1 cellular context compared by ENCODE assay signal in the genomic region with DNA sequence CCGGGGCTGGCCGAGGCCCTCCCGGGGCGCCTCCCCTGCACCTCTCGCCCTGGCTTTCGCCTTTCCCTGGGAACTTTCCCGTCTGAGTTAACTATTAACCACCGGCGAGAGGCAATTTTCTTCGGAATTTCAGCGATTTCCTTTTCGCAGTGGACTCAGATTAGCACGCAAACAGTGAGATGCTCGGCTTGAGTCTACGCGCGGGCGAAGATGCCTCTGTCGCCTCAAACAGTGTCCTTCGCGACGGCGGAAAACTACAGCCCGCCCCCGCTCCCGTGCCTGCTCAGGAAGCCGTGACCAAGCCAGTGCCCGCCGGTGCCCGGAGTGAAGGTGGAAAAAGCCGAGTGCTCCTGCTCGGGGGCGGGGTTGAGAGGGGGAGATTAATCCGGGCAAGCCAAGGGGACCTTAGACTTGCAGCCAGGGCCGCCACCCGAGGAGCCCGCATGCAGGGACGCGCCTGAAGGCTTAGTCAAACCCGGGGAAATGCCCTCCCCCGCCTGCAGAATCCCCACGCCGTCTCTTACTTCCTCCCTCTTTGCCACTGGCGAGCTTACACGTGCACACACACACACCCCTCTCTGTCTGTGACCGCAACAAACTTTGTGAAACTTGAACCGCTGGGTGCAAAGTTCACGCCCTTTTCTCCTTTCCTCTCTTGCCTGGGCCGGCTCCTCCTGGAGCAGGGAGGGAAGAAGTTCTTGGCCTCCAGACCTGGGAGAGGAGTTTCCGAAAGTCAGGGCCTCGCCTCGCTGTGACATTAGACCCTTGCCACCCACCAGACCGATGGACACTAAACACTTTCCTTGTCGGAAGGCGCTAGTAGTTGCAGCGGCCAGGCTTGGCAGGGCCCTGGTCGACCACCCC.
TF ChIP-seq lines count a peak whose summit lies in the region.

No MANE protein-coding gene starts in this region.

TF ChIP-seq in HepG2, 621 proteins besides CTCF, POLR2A, EP300 and RAD21 (continued from another document):
- TF ChIP-seq, protein P1, sequence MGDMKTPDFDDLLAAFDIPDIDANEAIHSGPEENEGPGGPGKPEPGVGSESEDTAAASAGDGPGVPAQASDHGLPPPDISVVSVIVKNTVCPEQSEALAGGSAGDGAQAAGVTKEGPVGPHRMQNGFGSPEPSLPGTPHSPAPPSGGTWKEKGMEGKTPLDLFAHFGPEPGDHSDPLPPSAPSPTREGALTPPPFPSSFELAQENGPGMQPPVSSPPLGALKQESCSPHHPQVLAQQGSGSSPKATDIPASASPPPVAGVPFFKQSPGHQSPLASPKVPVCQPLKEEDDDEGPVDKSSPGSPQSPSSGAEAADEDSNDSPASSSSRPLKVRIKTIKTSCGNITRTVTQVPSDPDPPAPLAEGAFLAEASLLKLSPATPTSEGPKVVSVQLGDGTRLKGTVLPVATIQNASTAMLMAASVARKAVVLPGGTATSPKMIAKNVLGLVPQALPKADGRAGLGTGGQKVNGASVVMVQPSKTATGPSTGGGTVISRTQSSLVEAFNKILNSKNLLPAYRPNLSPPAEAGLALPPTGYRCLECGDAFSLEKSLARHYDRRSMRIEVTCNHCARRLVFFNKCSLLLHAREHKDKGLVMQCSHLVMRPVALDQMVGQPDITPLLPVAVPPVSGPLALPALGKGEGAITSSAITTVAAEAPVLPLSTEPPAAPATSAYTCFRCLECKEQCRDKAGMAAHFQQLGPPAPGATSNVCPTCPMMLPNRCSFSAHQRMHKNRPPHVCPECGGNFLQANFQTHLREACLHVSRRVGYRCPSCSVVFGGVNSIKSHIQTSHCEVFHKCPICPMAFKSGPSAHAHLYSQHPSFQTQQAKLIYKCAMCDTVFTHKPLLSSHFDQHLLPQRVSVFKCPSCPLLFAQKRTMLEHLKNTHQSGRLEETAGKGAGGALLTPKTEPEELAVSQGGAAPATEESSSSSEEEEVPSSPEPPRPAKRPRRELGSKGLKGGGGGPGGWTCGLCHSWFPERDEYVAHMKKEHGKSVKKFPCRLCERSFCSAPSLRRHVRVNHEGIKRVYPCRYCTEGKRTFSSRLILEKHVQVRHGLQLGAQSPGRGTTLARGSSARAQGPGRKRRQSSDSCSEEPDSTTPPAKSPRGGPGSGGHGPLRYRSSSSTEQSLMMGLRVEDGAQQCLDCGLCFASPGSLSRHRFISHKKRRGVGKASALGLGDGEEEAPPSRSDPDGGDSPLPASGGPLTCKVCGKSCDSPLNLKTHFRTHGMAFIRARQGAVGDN (CRISPR knock-in tag; IDR thresholded peaks at IDR 0.05) = peak; percentile 37
- peak; percentile 8; the same call in 1 of the 2 replicates for TF ChIP-seq ZNF776 (CRISPR knock-in tag; IDR thresholded peaks at IDR 0.05)
